ENCODE assay signal across 7 cellular contexts in genomic region chrX:30654386-30654785, GRCh38. TPM values are rescaled to one million over a fixed set of nuclear protein-coding genes. Genes with fewer than 3 reads are reported as not detected.
DNase-seq lines count a peak whose midpoint lies in the region; ATAC-seq and TF ChIP-seq lines count a peak whose summit lies in the region.
"Not testable (repeated sequence)": the region's sequence is repeated elsewhere in the genome, so short reads cannot be mapped to it uniquely, and the experiment has no call there.

No MANE protein-coding gene starts in this region.

- H3K9ac ChIP-seq in MM.1S (ENCODE audit: low read length) (peak overlapping the region; percentile 80), mesenchymal stem cell (ENCODE audit: low read length) (peak overlapping the region; percentile 94)

- H3K9me3 ChIP-seq in DOHH2 (ENCODE audit: control insufficient read depth, insufficient read depth, low read length); MM.1S (replicated peaks; ENCODE audit: insufficient read depth, low read length); adrenal gland (replicated peaks in 1 of 3); esophagus squamous epithelium; mesenchymal stem cell (ENCODE audit: control insufficient read depth, low read length); psoas muscle: not testable (repeated sequence)

- H3K4me2 ChIP-seq in DOHH2 (ENCODE audit: low read length) (peak overlapping the region; percentile 85), MM.1S (ENCODE audit: low read depth, low read length) (peak overlapping the region; percentile 73)
- H3K4me2 ChIP-seq in mesenchymal stem cell (ENCODE audit: low read length, poor library complexity, severe bottlenecking) = not testable (repeated sequence)

- H2BK120ac ChIP-seq in mesenchymal stem cell (ENCODE audit: low read depth, low read length) = not testable (repeated sequence)

- TF ChIP-seq POLR2A in adrenal gland (IDR thresholded peaks at IDR 0.05); esophagus squamous epithelium (IDR thresholded peaks at IDR 0.05): not testable (repeated sequence)

- H3K36me3 ChIP-seq in DOHH2 (ENCODE audit: control insufficient read depth, low read length); MM.1S (replicated peaks; ENCODE audit: insufficient read depth, low read length); adrenal gland (replicated peaks in 1 of 2); esophagus squamous epithelium; mesenchymal stem cell (ENCODE audit: control insufficient read depth in 1 of 2, insufficient read depth in 2 of 2, low read depth in 1 of 2, low read length in 2 of 2); psoas muscle (ENCODE audit: insufficient read depth in 1 of 2, low read depth in 1 of 2): not testable (repeated sequence)

- H2AK5ac ChIP-seq in mesenchymal stem cell (ENCODE audit: low read length, severe bottlenecking) = not testable (repeated sequence)

- not testable (repeated sequence) for TF ChIP-seq CTCF in DOHH2 (IDR thresholded peaks at IDR 0.05; ENCODE audit: low read depth, low read length, poor library complexity, severe bottlenecking); MM.1S (IDR thresholded peaks at IDR 0.05; ENCODE audit: low read length); adrenal gland (IDR thresholded peaks at IDR 0.05); esophagus squamous epithelium (IDR thresholded peaks at IDR 0.05); psoas muscle (IDR thresholded peaks at IDR 0.05)

- not testable (repeated sequence) for H4K8ac ChIP-seq in mesenchymal stem cell (ENCODE audit: low read length)

- H3K4ac ChIP-seq in mesenchymal stem cell (ENCODE audit: low read depth in 1 of 2, low read length in 2 of 2) = not testable (repeated sequence)

- not testable (repeated sequence) for H2BK5ac ChIP-seq in mesenchymal stem cell (ENCODE audit: low read depth, low read length, poor library complexity, severe bottlenecking)

- H3K27ac Mint-ChIP-seq in activated CD4-positive, alpha-beta T cell treated with anti-CD3 and anti-CD28 coated beads for 36 hours = peak overlapping the region; percentile 92

- H4K91ac ChIP-seq in mesenchymal stem cell (ENCODE audit: low read length) = not testable (repeated sequence)

- 67 to 85% (median 79%) methylated on average over 13 of the region's 13 CpGs for WGBS in adrenal gland, 4 donors
- WGBS in esophagus squamous epithelium, 2 donors = 64 to 75% methylated on average over 3 to 10 of the region's 13 CpGs
- 90% methylated on average over 5 of the region's 13 CpGs for WGBS in mesenchymal stem cell
- WGBS in psoas muscle, 3 donors = 79 to 93% (median 84%) methylated on average over 13 of the region's 13 CpGs

- peaks cover 35% of the 10 kb centered on the region for H3K4me1 ChIP-seq in DOHH2 (ENCODE audit: control insufficient read depth, low read length)
- H3K4me1 ChIP-seq in MM.1S (ENCODE audit: low read length); adrenal gland (replicated peaks in 1 of 2); mesenchymal stem cell (ENCODE audit: control insufficient read depth, insufficient read depth, low read depth, low read length); psoas muscle: not testable (repeated sequence)
- H3K4me1 ChIP-seq in esophagus squamous epithelium = peaks cover 5 to 38% (median 6%) of the 10 kb centered on the region in 3 donors

- intact Hi-C loops in activated CD4-positive, alpha-beta T cell treated with anti-CD3 and anti-CD28 coated beads for 36 hours (cut with DNase I, micrococcal nuclease) = loop anchor here in 1 of 2 experiments (10.0 kb wide), 1 partner anchor 80 kb away; the partner anchor contains the start of gene TASL
- intact Hi-C loops in adrenal gland (cut with DNase I); esophagus squamous epithelium (cut with DNase I); psoas muscle (cut with DNase I): not testable (repeated sequence)

- peaks cover 37% of the 10 kb centered on the region for H3K36me3 Mint-ChIP-seq in activated CD4-positive, alpha-beta T cell treated with anti-CD3 and anti-CD28 coated beads for 36 hours (ENCODE audit: low read depth)

- peak overlapping the region; percentile 86 for H3K4me3 Mint-ChIP-seq in activated CD4-positive, alpha-beta T cell treated with anti-CD3 and anti-CD28 coated beads for 36 hours

- not testable (repeated sequence) for H3K23ac ChIP-seq in mesenchymal stem cell (ENCODE audit: low read length in 2 of 2)

- not testable (repeated sequence) for H3K9me3 Mint-ChIP-seq in activated CD4-positive, alpha-beta T cell treated with anti-CD3 and anti-CD28 coated beads for 36 hours (ENCODE audit: low read depth)

- not testable (repeated sequence) for H2BK12ac ChIP-seq in mesenchymal stem cell (ENCODE audit: low read length in 2 of 2)

- peaks cover 51% of the 10 kb centered on the region for H3K4me1 Mint-ChIP-seq in activated CD4-positive, alpha-beta T cell treated with anti-CD3 and anti-CD28 coated beads for 36 hours

- H3K79me2 ChIP-seq in DOHH2 (ENCODE audit: control insufficient read depth, low read length) = peaks cover 25% of the 10 kb centered on the region
- H3K79me2 ChIP-seq in MM.1S (ENCODE audit: low read length) = peaks cover 24% of the 10 kb centered on the region

- DNase-seq in MM.1S; adrenal gland; esophagus squamous epithelium (lab: John Stamatoyannopoulos, UW); mesenchymal stem cell; psoas muscle: not testable (repeated sequence)
- peak; percentile 9 for DNase-seq in activated CD4-positive, alpha-beta T cell treated with anti-CD3 and anti-CD28 coated beads for 36 hours

- CTCF ChIA-PET in activated CD4-positive, alpha-beta T cell treated with anti-CD3 and anti-CD28 coated beads for 36 hours (lab: Charles Lee) = not testable (repeated sequence)

- H3K79me1 ChIP-seq in mesenchymal stem cell (replicated peaks; ENCODE audit: low read length, poor library complexity, severe bottlenecking) = not testable (repeated sequence)

- not testable (repeated sequence) for H3K27ac ChIP-seq in DOHH2 (ENCODE audit: low read depth, low read length); MM.1S (ENCODE audit: low read length); mesenchymal stem cell (ENCODE audit: low read length, poor library complexity, severe bottlenecking)
- H3K27ac ChIP-seq in adrenal gland (peak overlapping the region in 4 of 5 donors; percentile 79 to 91 (median 84)), esophagus squamous epithelium (peak overlapping the region; percentile 80 to 88 (median 87)), psoas muscle (peak overlapping the region; percentile 71)

- not testable (repeated sequence) for H3K27me3 ChIP-seq in DOHH2 (ENCODE audit: control insufficient read depth, low read length); MM.1S (replicated peaks; ENCODE audit: insufficient read depth, low read length); esophagus squamous epithelium; mesenchymal stem cell (ENCODE audit: control insufficient read depth in 1 of 2, insufficient read depth in 1 of 2, low read length in 2 of 2); psoas muscle (ENCODE audit: insufficient read depth in 3 of 3, low read length in 2 of 3)
- peaks cover 10% of the 10 kb centered on the region for H3K27me3 ChIP-seq in adrenal gland

- H3K4me3 ChIP-seq in DOHH2 (ENCODE audit: low read length) (peak overlapping the region; percentile 77), MM.1S (ENCODE audit: low read length) (peak overlapping the region; percentile 83), adrenal gland (peak overlapping the region in 1 of 4 donors; percentile 63), esophagus squamous epithelium (peak overlapping the region in 3 of 4 donors; percentile 62 to 72 (median 62)), mesenchymal stem cell (ENCODE audit: insufficient read depth in 1 of 2, low read depth in 1 of 2, low read length in 2 of 2) (peak overlapping the region in 1 of 2 experiments; percentile 86), psoas muscle (peak overlapping the region; percentile 76)

- H3F3A ChIP-seq in DOHH2 (ENCODE audit: control insufficient read depth, insufficient read depth); MM.1S (ENCODE audit: insufficient read depth, low read length): not testable (repeated sequence)

- H4K20me1 ChIP-seq in DOHH2 (ENCODE audit: control insufficient read depth, insufficient read depth, low read depth, low read length); MM.1S (ENCODE audit: insufficient read depth, low read length): not testable (repeated sequence)

- not testable (repeated sequence) for H3K18ac ChIP-seq in mesenchymal stem cell (ENCODE audit: low read depth in 1 of 2, low read length in 2 of 2)

- POLR2A ChIA-PET in activated CD4-positive, alpha-beta T cell treated with anti-CD3 and anti-CD28 coated beads for 36 hours (lab: Charles Lee) = not testable (repeated sequence)

- not testable (repeated sequence) for H2AFZ ChIP-seq in MM.1S (ENCODE audit: low read length); mesenchymal stem cell (ENCODE audit: low read depth, low read length)

- ATAC-seq in activated CD4-positive, alpha-beta T cell treated with anti-CD3 and anti-CD28 coated beads for 36 hours; psoas muscle: not testable (repeated sequence)

- H3K14ac ChIP-seq in mesenchymal stem cell (ENCODE audit: low read length in 2 of 2) = not testable (repeated sequence)

- H3K9me2 ChIP-seq in DOHH2 (replicated peaks; ENCODE audit: control insufficient read depth, low read length); MM.1S (replicated peaks; ENCODE audit: insufficient read depth, low read length): not testable (repeated sequence)

- H2BK15ac ChIP-seq in mesenchymal stem cell (ENCODE audit: low read depth, poor library complexity, severe bottlenecking) = not testable (repeated sequence)

- H3K27me3 Mint-ChIP-seq in activated CD4-positive, alpha-beta T cell treated with anti-CD3 and anti-CD28 coated beads for 36 hours = not testable (repeated sequence)

RNA-seq across cellular contexts. Expression of gene GK, which starts 1.2 kb away (rescaled TPM):
- 100 to 1,000 TPM in 1 of 2 experiments, 10 to 100 TPM in 1; 77.8 to 106 TPM for total RNA-seq in activated CD4-positive, alpha-beta T cell treated with anti-CD3 and anti-CD28 coated beads for 36 hours
- total RNA-seq in adrenal gland (10 to 100 TPM in 4 of 8 donors, 1 to 10 TPM in 4; 6.1 to 33.6 (median 10.1) TPM), esophagus squamous epithelium (10 to 100 TPM in 3 of 4 donors, 1 to 10 TPM in 1; 6.9 to 31.3 (median 10.6) TPM), psoas muscle (1 to 10 TPM; 3.3 to 5.1 (median 4.1) TPM)
- polyA plus RNA-seq in adrenal gland (10 to 100 TPM in 1 of 3 donors, 1 to 10 TPM in 2; 6.2 to 83.7 (median 7.2) TPM), psoas muscle (1 to 10 TPM; 1.1 to 5.2 (median 4.2) TPM)
- 6.2 TPM for polyA plus RNA-seq in mesenchymal stem cell (2013, experiment 1 of 2)
- 6.2 TPM for polyA plus RNA-seq in mesenchymal stem cell (2013, experiment 2 of 2)
